In the genomic region with DNA sequence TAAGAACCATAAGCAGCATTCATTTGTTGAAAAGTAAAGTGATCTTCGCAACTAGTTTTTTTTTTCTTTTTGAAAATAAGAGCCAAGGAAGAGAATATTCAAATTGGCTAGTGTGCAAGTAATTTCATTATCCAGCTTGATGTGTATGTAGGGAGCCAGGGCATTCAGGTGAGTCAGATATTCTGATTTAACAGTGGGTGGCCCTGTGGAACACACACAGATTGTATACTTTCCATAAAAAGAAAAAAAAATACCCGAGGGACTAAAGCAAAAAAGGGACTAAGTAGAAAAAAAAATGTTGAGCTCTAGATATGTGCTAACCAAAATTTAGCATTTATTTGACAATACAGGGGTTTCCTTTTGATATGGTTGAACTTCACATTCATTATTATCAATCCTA, we compare ENCODE assay signal across 27 cellular contexts.
"Had no signal": no experiment of that assay in that cellular context is flagged by ENCODE, and none has a peak within 500 bp of the region (broad histone marks: within the 10 kb centered on the region; RNA-seq: fewer than 3 reads in every experiment).

No MANE protein-coding gene starts in this region.

- DNase-seq: occipital lobe; ovary; posterior cingulate gyrus; psoas muscle; right cardiac atrium; right lobe of liver; sigmoid colon; small intestine; stimulated activated CD4-positive, alpha-beta T cell treated with anti-CD3 and anti-CD28 coated beads, Interleukin-15, amount 100 ng/mL, for 24 hours; stimulated activated CD4-positive, alpha-beta T cell treated with anti-CD3 and anti-CD28 coated beads, Interleukin-2, amount 100 ng/mL, for 24 hours; stimulated activated CD4-positive, alpha-beta T cell treated with anti-CD3 and anti-CD28 coated beads, Interleukin-2, amount 100 ng/mL, for 48 hours; stimulated activated CD4-positive, alpha-beta T cell treated with anti-CD3 and anti-CD28 coated beads, Interleukin-4, amount 100 ng/mL, for 24 hours; stimulated activated naive B cell treated with anti-CD40 and anti-IgM and Interleukin-4, amounts not matched to agents 10 μg/mL and 1 μg/mL and 100 μg/mL, for 72 hours; stimulated activated naive CD4-positive, alpha-beta T cell treated with Interleukin-2 at 50 U/mL for 16 hours; stomach; thyroid gland; trophoblast cell; upper lobe of left lung had no signal

- ATAC-seq: psoas muscle; right cardiac atrium; right lobe of liver; stimulated activated effector memory CD8-positive, alpha-beta T cell treated with anti-CD3 and anti-CD28 coated beads, Interleukin-12 subunit alpha, Interleukin-12 subunit beta, amount 100 ng/mL, for 72 hours; stimulated activated naive B cell treated with anti-CD40 and anti-IgM and Interleukin-4, amounts not matched to agents 10 μg/mL and 1 μg/mL and 100 μg/mL, for 72 hours had no signal

- H3K4me3 ChIP-seq: neural progenitor cell, ovary, psoas muscle, right lobe of liver, sigmoid colon, stomach, thoracic aorta, thyroid gland, tibial nerve, upper lobe of left lung, vagina had no signal

- H3K27me3 Mint-ChIP-seq: progenitor cell of endocrine pancreas had no signal

- H3K36me3 ChIP-seq: neural progenitor cell, ovary, right lobe of liver, sigmoid colon, stomach, thyroid gland, tibial nerve, upper lobe of left lung, vagina had no signal

- H3K4me1 Mint-ChIP-seq: stimulated activated effector memory CD8-positive, alpha-beta T cell treated with anti-CD3 and anti-CD28 coated beads, Interleukin-12 subunit alpha, Interleukin-12 subunit beta, amount 100 ng/mL, for 72 hours had no signal

- H3K4me3 Mint-ChIP-seq: nephron; neural progenitor cell; stimulated activated effector memory CD8-positive, alpha-beta T cell treated with anti-CD3 and anti-CD28 coated beads, Interleukin-12 subunit alpha, Interleukin-12 subunit beta, amount 100 ng/mL, for 72 hours; stimulated activated naive B cell treated with anti-CD40 and anti-IgM and Interleukin-4, amounts not matched to agents 10 μg/mL and 1 μg/mL and 100 μg/mL, for 72 hours; stimulated activated naive CD8-positive, alpha-beta T cell treated with anti-CD3 and anti-CD28 coated beads, Interleukin-15, Interleukin-2, amounts not matched to agents 100 ng/mL and 50 ng/mL, for 24 hours had no signal

- H3K4me1 ChIP-seq: psoas muscle, right lobe of liver, sigmoid colon had no signal

- H3K9me3 Mint-ChIP-seq: nephron; neural progenitor cell; stimulated activated effector memory CD8-positive, alpha-beta T cell treated with anti-CD3 and anti-CD28 coated beads, Interleukin-12 subunit alpha, Interleukin-12 subunit beta, amount 100 ng/mL, for 72 hours; stimulated activated naive B cell treated with anti-CD40 and anti-IgM and Interleukin-4, amounts not matched to agents 10 μg/mL and 1 μg/mL and 100 μg/mL, for 72 hours; stimulated activated naive CD8-positive, alpha-beta T cell treated with anti-CD3 and anti-CD28 coated beads, Interleukin-15, Interleukin-2, amounts not matched to agents 100 ng/mL and 50 ng/mL, for 24 hours had no signal

- H3K27ac Mint-ChIP-seq: nephron; neural progenitor cell; progenitor cell of endocrine pancreas; stimulated activated effector memory CD8-positive, alpha-beta T cell treated with anti-CD3 and anti-CD28 coated beads, Interleukin-12 subunit alpha, Interleukin-12 subunit beta, amount 100 ng/mL, for 72 hours; stimulated activated naive B cell treated with anti-CD40 and anti-IgM and Interleukin-4, amounts not matched to agents 10 μg/mL and 1 μg/mL and 100 μg/mL, for 72 hours; stimulated activated naive CD8-positive, alpha-beta T cell treated with anti-CD3 and anti-CD28 coated beads, Interleukin-15, Interleukin-2, amounts not matched to agents 100 ng/mL and 50 ng/mL, for 24 hours had no signal

- H3K36me3 Mint-ChIP-seq: stimulated activated effector memory CD8-positive, alpha-beta T cell treated with anti-CD3 and anti-CD28 coated beads, Interleukin-12 subunit alpha, Interleukin-12 subunit beta, amount 100 ng/mL, for 72 hours; stimulated activated naive B cell treated with anti-CD40 and anti-IgM and Interleukin-4, amounts not matched to agents 10 μg/mL and 1 μg/mL and 100 μg/mL, for 72 hours had no signal

- H3K27ac ChIP-seq: neural progenitor cell, ovary, parathyroid adenoma, psoas muscle, right lobe of liver, sigmoid colon, stomach, thyroid gland, tibial nerve, upper lobe of left lung, vagina had no signal

- H3K9me3 ChIP-seq: ovary, psoas muscle, right lobe of liver, sigmoid colon, stomach, thoracic aorta, thyroid gland, tibial nerve, upper lobe of left lung, vagina had no signal

- H3K27me3 ChIP-seq: neural progenitor cell, ovary, right lobe of liver, sigmoid colon, thyroid gland, tibial nerve, upper lobe of left lung, vagina had no signal
